ENCODE assay signal across 28 cellular contexts in genomic region chr22:21727768-21728167, GRCh38.
"Had no signal": no experiment of that assay in that cellular context is flagged by ENCODE, and none has a peak within 500 bp of the region (broad histone marks: within the 10 kb centered on the region; RNA-seq: fewer than 3 reads in every experiment).

No MANE protein-coding gene starts in this region.

- H3K4me1 Mint-ChIP-seq: nephron had no signal

- H3K9me3 Mint-ChIP-seq: naive thymus-derived CD8-positive, alpha-beta T cell; nephron; neural progenitor cell; stimulated activated memory B cell treated with anti-CD40 and anti-IgM and Interleukin-4, amounts not matched to agents 10 μg/mL and 1 μg/mL and 100 μg/mL, for 72 hours; stimulated activated naive CD8-positive, alpha-beta T cell treated with anti-CD3 and anti-CD28 coated beads, Interleukin-15, amount 100 ng/mL, for 72 hours had no signal

- H3K27ac Mint-ChIP-seq: nephron; neural progenitor cell; stimulated activated memory B cell treated with anti-CD40 and anti-IgM and Interleukin-4, amounts not matched to agents 10 μg/mL and 1 μg/mL and 100 μg/mL, for 72 hours; stimulated activated naive CD8-positive, alpha-beta T cell treated with anti-CD3 and anti-CD28 coated beads, Interleukin-15, amount 100 ng/mL, for 72 hours had no signal

- H3K27ac ChIP-seq: lower lobe of right lung, neural progenitor cell, pancreas, prostate gland, skin epidermis, spleen, transverse colon, upper lobe of left lung, uterus had no signal

- H3K4me2 ChIP-seq: neural progenitor cell had no signal

- DNase-seq: hippocampal formation; kidney glomerular epithelial cell; left cardiac atrium; lower lobe of right lung; mammary epithelial cell; mesenchymal stem cell; naive thymus-derived CD8-positive, alpha-beta T cell; posterior cingulate gyrus; retina; right cardiac atrium; spleen; stimulated activated CD4-positive, alpha-beta T cell treated with anti-CD3 and anti-CD28 coated beads, Interleukin-2, amount 100 ng/mL, for 48 hours; stimulated activated CD4-positive, alpha-beta T cell treated with anti-CD3 and anti-CD28 coated beads, Interleukin-4, amount 100 ng/mL, for 4 hours; stimulated activated CD8-positive, alpha-beta memory T cell treated with anti-CD3 and anti-CD28 coated beads, Interleukin-4, amount 100 ng/mL, for 48 hours; stimulated activated naive CD4-positive, alpha-beta T cell treated with Interleukin-2 at 50 U/mL for 16 hours; stimulated activated naive CD8-positive, alpha-beta T cell treated with anti-CD3 and anti-CD28 coated beads, Interleukin-15, amount 100 ng/mL, for 72 hours; substantia nigra; transverse colon; upper lobe of left lung; uterus had no signal

- H3K36me3 ChIP-seq: neural progenitor cell, pancreas, prostate gland, transverse colon, upper lobe of left lung, uterus had no signal

- H3K4me3 ChIP-seq: lower lobe of right lung, neural progenitor cell, pancreas, prostate gland, skin epidermis, spleen, transverse colon, upper lobe of left lung, uterus had no signal

- H3K9ac ChIP-seq: neural progenitor cell had no signal

- H3K4me3 Mint-ChIP-seq: naive thymus-derived CD8-positive, alpha-beta T cell; nephron; neural progenitor cell; stimulated activated memory B cell treated with anti-CD40 and anti-IgM and Interleukin-4, amounts not matched to agents 10 μg/mL and 1 μg/mL and 100 μg/mL, for 72 hours; stimulated activated naive CD8-positive, alpha-beta T cell treated with anti-CD3 and anti-CD28 coated beads, Interleukin-15, amount 100 ng/mL, for 72 hours had no signal

- H3K9me3 ChIP-seq: lower lobe of right lung, pancreas, prostate gland, spleen, transverse colon, upper lobe of left lung, uterus had no signal

- H3K27me3 ChIP-seq: neural progenitor cell, pancreas, spleen, transverse colon, upper lobe of left lung, uterus had no signal

- H3K4me1 ChIP-seq: lower lobe of right lung, neural progenitor cell, pancreas, prostate gland, transverse colon, upper lobe of left lung, uterus had no signal

- ATAC-seq: left cardiac atrium; left lobe of liver; lower lobe of right lung; naive thymus-derived CD8-positive, alpha-beta T cell; pancreas; right cardiac atrium; sciatic nerve; stimulated activated memory B cell treated with anti-CD40 and anti-IgM and Interleukin-4, amounts not matched to agents 10 μg/mL and 1 μg/mL and 100 μg/mL, for 72 hours; stimulated activated naive CD8-positive, alpha-beta T cell treated with anti-CD3 and anti-CD28 coated beads, Interleukin-15, amount 100 ng/mL, for 72 hours had no signal

- H3K27me3 Mint-ChIP-seq: stimulated activated memory B cell treated with anti-CD40 and anti-IgM and Interleukin-4, amounts not matched to agents 10 μg/mL and 1 μg/mL and 100 μg/mL, for 72 hours had no signal
